Comparison of ENCODE assay signal across 23 cellular contexts in genomic region chr4:30396772-30397475, GRCh38.
A peak's percentile ranks its signal among the peaks of the same experiment; 100 is the strongest.
DNase-seq lines count a peak whose midpoint lies in the region; ATAC-seq and TF ChIP-seq lines count a peak whose summit lies in the region.
"Had no signal": no experiment of that assay in that cellular context is flagged by ENCODE, and none has a peak within 500 bp of the region (broad histone marks: within the 10 kb centered on the region; RNA-seq: fewer than 3 reads in every experiment).

No MANE protein-coding gene starts in this region.

- TF ChIP-seq CTCF in MCF 10A (IDR thresholded peaks at IDR 0.05; ENCODE audit: unreplicated experiment) (no peak), breast epithelium (IDR thresholded peaks at IDR 0.05) (no peak), fibroblast of villous mesenchyme (IDR thresholded peaks at IDR 0.05; ENCODE audit: insufficient read depth, low read depth, low read length) (no peak), gastroesophageal sphincter (IDR thresholded peaks at IDR 0.05) (no peak)

- no peaks in the 10 kb centered on the region for H3K36me3 ChIP-seq in breast epithelium
- H3K36me3 ChIP-seq in gastroesophageal sphincter, result no peaks in the 10 kb centered on the region
- H3K36me3 ChIP-seq: esophagus squamous epithelium, thyroid gland had no signal

- H3K9me3 ChIP-seq in breast epithelium (peaks cover 0 to 14% of the 10 kb centered on the region in 2 donors), gastroesophageal sphincter (no peaks in the 10 kb centered on the region)
- H3K9me3 ChIP-seq: body of pancreas, thyroid gland had no signal

- TF ChIP-seq EP300 in gastroesophageal sphincter (IDR thresholded peaks at IDR 0.05), result no peak

- no peaks in the 10 kb centered on the region for H3K4me1 ChIP-seq in breast epithelium
- no peaks in the 10 kb centered on the region for H3K4me1 ChIP-seq in gastroesophageal sphincter
- H3K4me1 ChIP-seq: body of pancreas, esophagus squamous epithelium, thyroid gland had no signal

- intact Hi-C loops in MCF 10A (cut with micrococcal nuclease) (no loop called here), breast epithelium (cut with DNase I; ENCODE audit: low total_unique reads) (no loop called here)

- no peak for TF ChIP-seq POLR2A in breast epithelium (IDR thresholded peaks at IDR 0.05)
- TF ChIP-seq POLR2A in gastroesophageal sphincter (IDR thresholded peaks at IDR 0.05), result no peak

- DNase-seq in MCF 10A (ENCODE audit: unreplicated experiment), result peak; percentile 63
- DNase-seq in breast epithelium (ENCODE audit: low spot score in 2 of 2), result no peak
- DNase-seq in SKM-1 treated with dmso at 0.1 percent for 144 hours (lab: John Stamatoyannopoulos, UW; ENCODE audit: unreplicated experiment), result peak; percentile 56
- DNase-seq in fibroblast of villous mesenchyme (ENCODE audit: low read depth), result peak; percentile 44
- DNase-seq in NCI-H1417 treated with DMSO at 0.1 percent for 48 hours (lab: John Stamatoyannopoulos, UW), result no peak
- no peak for DNase-seq in activated naive CD4-positive, alpha-beta T cell (lab: John Stamatoyannopoulos, UW)
- DNase-seq: activated CD4-positive, alpha-beta T cell treated with anti-CD3 and anti-CD28 coated beads, Interleukin-2, amount 10 ng/mL, durations not matched to agents 24 days and 14 days; activated naive CD4-positive, alpha-beta T cell treated with anti-CD3 and anti-CD28 coated beads, Interleukin-2, amount 10 ng/mL, durations not matched to agents 7 days and 5 days; body of pancreas; C1 segment of cervical spinal cord; DMS 273 treated with DMSO at 0.1 percent for 48 hours; dorsolateral prefrontal cortex; esophagus squamous epithelium; hippocampal formation; MM.1S; NCI-H526 treated with DMSO at 0.1 percent for 48 hours; stimulated activated CD4-positive, alpha-beta T cell treated with anti-CD3 and anti-CD28 coated beads, Interleukin-15, amount 100 ng/mL, for 24 hours; stimulated activated naive B cell treated with anti-CD40 and anti-IgM and Interleukin-4, amounts not matched to agents 10 μg/mL and 1 μg/mL and 100 μg/mL, for 72 hours; thyroid gland had no signal

- H3K9me3 Mint-ChIP-seq in MCF 10A (ENCODE audit: unreplicated experiment), result no peaks in the 10 kb centered on the region

- CTCF ChIA-PET in MCF 10A (lab: Yijun Ruan, JAX), result no interaction called here

- WGBS in gastroesophageal sphincter (ENCODE audit: low coverage in 1 of 2), 2 donors, result 38 to 56% methylated on average over 2 of the region's 2 CpGs

- H3K27me3 Mint-ChIP-seq in MCF 10A (ENCODE audit: insufficient read depth, unreplicated experiment), result no peaks in the 10 kb centered on the region
- H3K27me3 Mint-ChIP-seq: activated CD4-positive, alpha-beta T cell treated with anti-CD3 and anti-CD28 coated beads, Interleukin-2, amount 10 ng/mL, durations not matched to agents 24 days and 14 days; activated naive CD4-positive, alpha-beta T cell treated with anti-CD3 and anti-CD28 coated beads, Interleukin-2, amount 10 ng/mL, durations not matched to agents 7 days and 5 days; stimulated activated naive B cell treated with anti-CD40 and anti-IgM and Interleukin-4, amounts not matched to agents 10 μg/mL and 1 μg/mL and 100 μg/mL, for 72 hours had no signal

- POLR2A ChIA-PET in MCF 10A (lab: Yijun Ruan, JAX), result no interaction called here

- no peak overlapping the region for H3K4me3 Mint-ChIP-seq in MCF 10A (ENCODE audit: unreplicated experiment)
- H3K4me3 Mint-ChIP-seq: activated CD4-positive, alpha-beta T cell treated with anti-CD3 and anti-CD28 coated beads, Interleukin-2, amount 10 ng/mL, durations not matched to agents 24 days and 14 days; activated naive CD4-positive, alpha-beta T cell treated with anti-CD3 and anti-CD28 coated beads, Interleukin-2, amount 10 ng/mL, durations not matched to agents 7 days and 5 days; nephron; stimulated activated naive B cell treated with anti-CD40 and anti-IgM and Interleukin-4, amounts not matched to agents 10 μg/mL and 1 μg/mL and 100 μg/mL, for 72 hours had no signal

- no TSS peak for BruUV-seq in MCF 10A (replicated peaks; lab: Mats Ljungman, UMichigan)

- peaks cover 27% of the 10 kb centered on the region for H3K4me1 Mint-ChIP-seq in MCF 10A (ENCODE audit: insufficient read depth, unreplicated experiment)
- H3K4me1 Mint-ChIP-seq: activated CD4-positive, alpha-beta T cell treated with anti-CD3 and anti-CD28 coated beads, Interleukin-2, amount 10 ng/mL, durations not matched to agents 24 days and 14 days; activated naive CD4-positive, alpha-beta T cell treated with anti-CD3 and anti-CD28 coated beads, Interleukin-2, amount 10 ng/mL, durations not matched to agents 7 days and 5 days; stimulated activated naive B cell treated with anti-CD40 and anti-IgM and Interleukin-4, amounts not matched to agents 10 μg/mL and 1 μg/mL and 100 μg/mL, for 72 hours had no signal

- no peak overlapping the region for H3K27ac ChIP-seq in breast epithelium
- H3K27ac ChIP-seq in gastroesophageal sphincter, result no peak overlapping the region
- H3K27ac ChIP-seq: 22Rv1, body of pancreas, dorsolateral prefrontal cortex, thyroid gland had no signal

- no peak for ATAC-seq in GM19328 (IDR thresholded peaks at IDR 0.05; ENCODE audit: unreplicated experiment)
- ATAC-seq in gastroesophageal sphincter, result no peak
- ATAC-seq: body of pancreas; stimulated activated naive B cell treated with anti-CD40 and anti-IgM and Interleukin-4, amounts not matched to agents 10 μg/mL and 1 μg/mL and 100 μg/mL, for 72 hours had no signal

- H3K27me3 ChIP-seq in breast epithelium (no peaks in the 10 kb centered on the region), gastroesophageal sphincter (no peaks in the 10 kb centered on the region)
- H3K27me3 ChIP-seq: body of pancreas, dorsolateral prefrontal cortex, esophagus squamous epithelium, thyroid gland had no signal

- H3K36me3 Mint-ChIP-seq in MCF 10A (ENCODE audit: insufficient read depth, unreplicated experiment), result no peaks in the 10 kb centered on the region
- H3K36me3 Mint-ChIP-seq: activated naive CD4-positive, alpha-beta T cell treated with anti-CD3 and anti-CD28 coated beads, Interleukin-2, amount 10 ng/mL, durations not matched to agents 7 days and 5 days; stimulated activated naive B cell treated with anti-CD40 and anti-IgM and Interleukin-4, amounts not matched to agents 10 μg/mL and 1 μg/mL and 100 μg/mL, for 72 hours had no signal

- H3K4me3 ChIP-seq in breast epithelium (no peak overlapping the region), fibroblast of villous mesenchyme (ENCODE audit: low read depth, low read length) (no peak overlapping the region), gastroesophageal sphincter (no peak overlapping the region)
- H3K4me3 ChIP-seq: body of pancreas, dorsolateral prefrontal cortex, esophagus squamous epithelium, thyroid gland had no signal

- peak overlapping the region; percentile 82 for H3K27ac Mint-ChIP-seq in MCF 10A (ENCODE audit: low read depth, unreplicated experiment)
- H3K27ac Mint-ChIP-seq: activated CD4-positive, alpha-beta T cell treated with anti-CD3 and anti-CD28 coated beads, Interleukin-2, amount 10 ng/mL, durations not matched to agents 24 days and 14 days; activated naive CD4-positive, alpha-beta T cell treated with anti-CD3 and anti-CD28 coated beads, Interleukin-2, amount 10 ng/mL, durations not matched to agents 7 days and 5 days; nephron; stimulated activated naive B cell treated with anti-CD40 and anti-IgM and Interleukin-4, amounts not matched to agents 10 μg/mL and 1 μg/mL and 100 μg/mL, for 72 hours had no signal

Comparison
In these comparisons a context has a peak if more than half of its experiments do, and no peak if none do; other contexts are left out.
1. DNase-seq: peak in MCF 10A (single experiment), SKM-1 treated with dmso at 0.1 percent for 144 hours (single experiment) and fibroblast of villous mesenchyme (single experiment); none in breast epithelium (0 of 2), NCI-H1417 treated with DMSO at 0.1 percent for 48 hours (single experiment) and activated naive CD4-positive, alpha-beta T cell (0 of 4).